Comparison of ENCODE assay signal across 20 cellular contexts in the genomic region with DNA sequence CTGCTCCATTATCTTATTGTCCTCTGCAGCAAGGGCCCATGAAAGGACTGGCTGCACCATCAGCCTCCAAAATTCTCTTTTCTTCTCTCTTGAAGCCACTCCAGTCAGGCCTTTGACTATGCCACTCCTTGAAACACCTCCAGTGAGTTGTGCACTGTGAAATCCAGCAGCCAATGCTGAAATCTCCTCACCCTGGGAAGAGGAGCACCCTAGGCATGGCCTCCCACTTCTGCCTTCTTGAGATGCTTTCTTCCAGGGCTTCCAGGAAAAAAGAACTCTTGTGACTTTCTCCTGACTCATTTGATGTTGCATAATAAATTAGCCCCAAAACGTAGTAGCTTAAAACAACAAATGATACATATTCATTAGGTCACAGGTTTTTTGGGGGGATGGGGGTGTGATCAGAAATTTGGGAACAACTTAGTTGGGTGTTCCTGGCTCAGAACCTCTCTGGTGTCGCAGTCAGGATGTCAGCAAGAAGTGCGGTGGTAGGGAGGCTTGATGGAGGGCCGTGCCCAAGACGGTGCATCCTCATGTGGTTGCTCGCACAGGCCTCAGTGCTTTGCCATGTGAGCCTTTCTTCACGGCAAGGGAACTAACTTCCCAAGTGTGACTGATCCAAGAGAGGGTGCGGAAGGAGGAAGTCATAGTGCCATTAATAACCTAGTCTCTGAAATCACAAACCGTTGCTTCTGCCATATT. TPM values are rescaled to one million over a fixed set of nuclear protein-coding genes. Genes with fewer than 3 reads are reported as not detected.
DNase-seq lines count a peak whose midpoint lies in the region; ATAC-seq and TF ChIP-seq lines count a peak whose summit lies in the region.
"Had no signal": no experiment of that assay in that cellular context is flagged by ENCODE, and none has a peak within 500 bp of the region (broad histone marks: within the 10 kb centered on the region; RNA-seq: fewer than 3 reads in every experiment).

No MANE protein-coding gene starts in this region.

- H3K27me3 Mint-ChIP-seq in activated naive CD8-positive, alpha-beta T cell, result no peaks in the 10 kb centered on the region
- H3K27me3 Mint-ChIP-seq in activated naive CD8-positive, alpha-beta T cell treated with anti-CD3 and anti-CD28 coated beads for 36 hours, result peaks cover 3% of the 10 kb centered on the region

- no peak for ATAC-seq in GM18909 (IDR thresholded peaks at IDR 0.05; ENCODE audit: poor library complexity, unreplicated experiment)
- ATAC-seq: K562 had no signal

- H4K20me1 ChIP-seq in osteoblast (ENCODE audit: insufficient read depth, low read length), result no peaks in the 10 kb centered on the region

- peaks cover 33% of the 10 kb centered on the region for H3K4me1 Mint-ChIP-seq in activated naive CD8-positive, alpha-beta T cell (ENCODE audit: low read depth)
- peaks cover 24% of the 10 kb centered on the region for H3K4me1 Mint-ChIP-seq in activated naive CD8-positive, alpha-beta T cell treated with anti-CD3 and anti-CD28 coated beads for 36 hours

- no peaks in the 10 kb centered on the region for H3K36me3 ChIP-seq in esophagus muscularis mucosa
- no peaks in the 10 kb centered on the region for H3K36me3 ChIP-seq in osteoblast (ENCODE audit: insufficient read depth, low read length)

- H3K27ac Mint-ChIP-seq in activated naive CD8-positive, alpha-beta T cell, result peak overlapping the region; percentile 41
- no peak overlapping the region for H3K27ac Mint-ChIP-seq in activated naive CD8-positive, alpha-beta T cell treated with anti-CD3 and anti-CD28 coated beads for 36 hours

- no peak overlapping the region for H2AFZ ChIP-seq in osteoblast (ENCODE audit: low read length)

- H3K27me3 ChIP-seq in esophagus muscularis mucosa, result peaks cover 0 to 79% (median 0%) of the 10 kb centered on the region in 4 donors
- H3K27me3 ChIP-seq in osteoblast (ENCODE audit: insufficient read depth, low read length), result peaks cover 8% of the 10 kb centered on the region

- H3K4me2 ChIP-seq in osteoblast (ENCODE audit: insufficient read depth, low read length), result no peak overlapping the region

- WGBS in esophagus muscularis mucosa, result 78% methylated on average over 9 of the region's 9 CpGs

- TF ChIP-seq EP300 in esophagus muscularis mucosa (IDR thresholded peaks at IDR 0.05), result no peak

- no peak overlapping the region for H3K4me3 Mint-ChIP-seq in activated naive CD8-positive, alpha-beta T cell
- H3K4me3 Mint-ChIP-seq in activated naive CD8-positive, alpha-beta T cell treated with anti-CD3 and anti-CD28 coated beads for 36 hours, result no peak overlapping the region

- H3K4me1 ChIP-seq in esophagus muscularis mucosa, result no peaks in the 10 kb centered on the region
- H3K4me1 ChIP-seq in osteoblast (ENCODE audit: insufficient read depth, low read length), result no peaks in the 10 kb centered on the region

- no peaks in the 10 kb centered on the region for H3K79me2 ChIP-seq in osteoblast (ENCODE audit: insufficient read depth, low read length)

- TF ChIP-seq POLR2A in esophagus muscularis mucosa (IDR thresholded peaks at IDR 0.05; ENCODE audit: low read depth), result no peak

- intact Hi-C loops in esophagus muscularis mucosa (cut with DNase I), result no loop called here

- H3K9me3 Mint-ChIP-seq in activated naive CD8-positive, alpha-beta T cell (ENCODE audit: low read depth), result peaks cover 4% of the 10 kb centered on the region
- H3K9me3 Mint-ChIP-seq in activated naive CD8-positive, alpha-beta T cell treated with anti-CD3 and anti-CD28 coated beads for 36 hours, result peaks cover 3% of the 10 kb centered on the region

- H3K27ac ChIP-seq in esophagus muscularis mucosa (replicated peaks in 1 of 4) (no peak overlapping the region), osteoblast (ENCODE audit: low read depth, low read length) (no peak overlapping the region)
- H3K27ac ChIP-seq: C4-2B had no signal

- TF ChIP-seq CTCF in esophagus muscularis mucosa (IDR thresholded peaks at IDR 0.05) (no peak), osteoblast (IDR thresholded peaks at IDR 0.05; ENCODE audit: extremely low read depth, low read depth, low read length) (no peak)

- peaks cover 3% of the 10 kb centered on the region for H3K36me3 Mint-ChIP-seq in activated naive CD8-positive, alpha-beta T cell
- H3K36me3 Mint-ChIP-seq in activated naive CD8-positive, alpha-beta T cell treated with anti-CD3 and anti-CD28 coated beads for 36 hours, result no peaks in the 10 kb centered on the region

- DNase-seq in activated naive CD8-positive, alpha-beta T cell treated with anti-CD3 and anti-CD28 coated beads for 36 hours, result no peak
- DNase-seq in HCEC 1CT (peak; percentile 10), esophagus muscularis mucosa (ENCODE audit: extremely low spot score) (peak; percentile 53), osteoblast (ENCODE audit: insufficient read length, low spot score, missing footprints) (peak; percentile 34), nucleus accumbens (lab: John Stamatoyannopoulos, UW) (no peak)
- DNase-seq: COR-L47; GF-D8; NCI-H1436; NCI-H2029; NCI-H2171; NCI-H446; NCI-H69; NK-92 treated with Interleukin-12 subunit alpha and Interleukin-12 subunit beta, amount 100 ng/mL, for 24 hours had no signal

- H3K9me3 ChIP-seq in esophagus muscularis mucosa, result peaks cover 0 to 11% (median 2%) of the 10 kb centered on the region in 4 donors
- no peaks in the 10 kb centered on the region for H3K9me3 ChIP-seq in osteoblast (ENCODE audit: low read depth, low read length)

- H3K4me3 ChIP-seq in esophagus muscularis mucosa (no peak overlapping the region), osteoblast (ENCODE audit: insufficient read depth, low read length) (no peak overlapping the region)
- H3K4me3 ChIP-seq: K562 had no signal

RNA-seq across cellular contexts. Expression of a gene that starts 12.1 kb away (rescaled TPM):
- total RNA-seq in activated naive CD8-positive, alpha-beta T cell treated with anti-CD3 and anti-CD28 coated beads for 36 hours, result under 1 TPM; 0.31 to 0.44 TPM
- total RNA-seq in esophagus muscularis mucosa, result not detected
- total RNA-seq in osteoblast, result not detected in 2 replicates
- total RNA-seq: A673, Daoy, K562, OCI-LY7 had no signal

Comparison
In these comparisons a context has a peak if more than half of its experiments do, and no peak if none do; other contexts are left out.
1. DNase-seq: peak in HCEC 1CT (single experiment), esophagus muscularis mucosa (single experiment) and osteoblast (single experiment); none in activated naive CD8-positive, alpha-beta T cell treated with anti-CD3 and anti-CD28 coated beads for 36 hours (single experiment) and nucleus accumbens (0 of 56).